In genomic region chr20:53918949-53919361, GRCh38 we compare ENCODE assay signal across 14 cellular contexts.
DNase-seq lines count a peak whose midpoint lies in the region; ATAC-seq, FAIRE-seq and TF ChIP-seq lines count a peak whose summit lies in the region.
"Had no signal": no experiment of that assay in that cellular context is flagged by ENCODE, and none has a peak within 500 bp of the region (broad histone marks: within the 10 kb centered on the region; RNA-seq: fewer than 3 reads in every experiment).

No MANE protein-coding gene starts in this region.

- no peak overlapping the region for H3K4me3 ChIP-seq in right atrium auricular region
- H3K4me3 ChIP-seq in heart right ventricle = no peak overlapping the region
- no peak overlapping the region for H3K4me3 ChIP-seq in Peyer's patch
- H3K4me3 ChIP-seq: mucosa of descending colon had no signal

- DNase-seq in right atrium auricular region (ENCODE audit: low spot score) (peak; percentile 56), heart right ventricle (no peak), Peyer's patch (peak in 2 of 3 donors; percentile 16 to 42), iPS-NIHi11 (ENCODE audit: low spot score) (peak; percentile 83), GM12892 (ENCODE audit: insufficient read length) (no peak)
- DNase-seq in stimulated activated CD4-positive, alpha-beta T cell treated with anti-CD3 and anti-CD28 coated beads, Interleukin-4, amount 100 ng/mL, for 4 hours = no peak
- DNase-seq: activated CD4-positive, alpha-beta T cell treated with anti-CD3 and anti-CD28 coated beads, Interleukin-2, amount 10 ng/mL, durations not matched to agents 24 days and 14 days; hippocampal formation; NK-92 treated with Interleukin-12 subunit alpha and Interleukin-12 subunit beta, amount 100 ng/mL, for 24 hours had no signal

- H3K27ac ChIP-seq in right atrium auricular region (no peak overlapping the region), heart right ventricle (no peak overlapping the region), Peyer's patch (no peak overlapping the region)

- 76 to 81% methylated on average over 11 of the region's 11 CpGs for WGBS in heart right ventricle, 2 donors

- no peak for FAIRE-seq in GM12892 (lab: Jason Lieb, UNC)

- H3K4me1 ChIP-seq in right atrium auricular region = peaks cover 0 to 47% of the 10 kb centered on the region in 2 donors
- H3K4me1 ChIP-seq in heart right ventricle = peaks cover 5 to 68% (median 46%) of the 10 kb centered on the region in 9 donors
- H3K4me1 ChIP-seq in Peyer's patch = peaks cover 0 to 26% (median 8%) of the 10 kb centered on the region in 4 donors

- no peaks in the 10 kb centered on the region for H3K36me3 ChIP-seq in right atrium auricular region
- H3K36me3 ChIP-seq in heart right ventricle = no peaks in the 10 kb centered on the region
- no peaks in the 10 kb centered on the region for H3K36me3 ChIP-seq in Peyer's patch

- H3K9me3 ChIP-seq in right atrium auricular region (no peaks in the 10 kb centered on the region), heart right ventricle (no peaks in the 10 kb centered on the region), Peyer's patch (no peaks in the 10 kb centered on the region)
- H3K9me3 ChIP-seq: mucosa of descending colon had no signal

- H3K27me3 ChIP-seq in right atrium auricular region (no peaks in the 10 kb centered on the region), heart right ventricle (no peaks in the 10 kb centered on the region), Peyer's patch (no peaks in the 10 kb centered on the region)

- TF ChIP-seq CTCF in right atrium auricular region (IDR thresholded peaks at IDR 0.05) (no peak), heart right ventricle (IDR thresholded peaks at IDR 0.05) (no peak), Peyer's patch (IDR thresholded peaks at IDR 0.05) (no peak)

- TF ChIP-seq POLR2A in Peyer's patch (IDR thresholded peaks at IDR 0.05) = no peak
- no peak for TF ChIP-seq POLR2A in GM12892 (IDR thresholded peaks at IDR 0.05; ENCODE audit: low read depth, low read length)

- intact Hi-C loops in heart right ventricle (cut with DNase I) = loop anchor here in 2 of 10 donors (5.0 to 10.0 kb wide), 3 partner anchors 174 to 342 kb away; partner anchors contain the start of gene ZNF217 (in 1 of the 2)

- ATAC-seq in heart right ventricle (no peak), GM21723 (IDR thresholded peaks at IDR 0.05; ENCODE audit: unreplicated experiment) (no peak), HG03025 (IDR thresholded peaks at IDR 0.05; ENCODE audit: low FRiP score, unreplicated experiment) (no peak)
- ATAC-seq: activated T-helper 17 cell treated with anti-CD3 and anti-CD28 coated beads, Interleukin-2, amount 50 U/mL, for 72 hours; mucosa of descending colon; sciatic nerve had no signal

Comparison
In these comparisons a context has a peak if more than half of its experiments do, and no peak if none do; other contexts are left out.
1. DNase-seq: peak in right atrium auricular region (single experiment), Peyer's patch (2 of 3) and iPS-NIHi11 (single experiment); none in heart right ventricle (0 of 2), GM12892 (single experiment) and stimulated activated CD4-positive, alpha-beta T cell treated with anti-CD3 and anti-CD28 coated beads, Interleukin-4, amount 100 ng/mL, for 4 hours (0 of 2).